Comparison of ENCODE assay signal across 9 cellular contexts in genomic region chr19:8608858-8609209, GRCh38. TPM values are rescaled to one million over a fixed set of nuclear protein-coding genes. Genes with fewer than 3 reads are reported as not detected.
DNase-seq lines count a peak whose midpoint lies in the region; ATAC-seq and FAIRE-seq lines count a peak whose summit lies in the region.
"Had no signal": no experiment of that assay in that cellular context is flagged by ENCODE, and none has a peak within 500 bp of the region (broad histone marks: within the 10 kb centered on the region; RNA-seq: fewer than 3 reads in every experiment).

No MANE protein-coding gene starts in this region.

- H3K27me3 Mint-ChIP-seq in activated naive CD8-positive, alpha-beta T cell treated with anti-CD3 and anti-CD28 coated beads for 36 hours = no peaks in the 10 kb centered on the region

- H3K36me3 Mint-ChIP-seq in activated naive CD8-positive, alpha-beta T cell treated with anti-CD3 and anti-CD28 coated beads for 36 hours = peaks cover 17% of the 10 kb centered on the region
- peaks cover 5% of the 10 kb centered on the region for H3K36me3 Mint-ChIP-seq in stimulated activated effector memory CD8-positive, alpha-beta T cell treated with anti-CD3 and anti-CD28 coated beads, Interleukin-12 subunit alpha, Interleukin-12 subunit beta, amount 100 ng/mL, for 72 hours

- peaks cover 19% of the 10 kb centered on the region for H3K4me1 Mint-ChIP-seq in activated naive CD8-positive, alpha-beta T cell treated with anti-CD3 and anti-CD28 coated beads for 36 hours
- peaks cover 48% of the 10 kb centered on the region for H3K4me1 Mint-ChIP-seq in stimulated activated effector memory CD8-positive, alpha-beta T cell treated with anti-CD3 and anti-CD28 coated beads, Interleukin-12 subunit alpha, Interleukin-12 subunit beta, amount 100 ng/mL, for 72 hours

- peaks cover 3% of the 10 kb centered on the region for H3K9me3 ChIP-seq in iPS-18c (ENCODE audit: control insufficient read depth, insufficient read depth, low read length)

- DNase-seq in HTR-8/SVneo (ENCODE audit: insufficient read length, low spot score) (no peak), occipital lobe (lab: John Stamatoyannopoulos, UW) (no peak), HT-29 (ENCODE audit: low spot score) (no peak), NCI-H2171 treated with DMSO at 0.1 percent for 48 hours (lab: John Stamatoyannopoulos, UW) (no peak)
- DNase-seq in activated naive CD8-positive, alpha-beta T cell treated with anti-CD3 and anti-CD28 coated beads for 36 hours = no peak
- DNase-seq in stimulated activated effector memory CD8-positive, alpha-beta T cell treated with anti-CD3 and anti-CD28 coated beads, Interleukin-12 subunit alpha, Interleukin-12 subunit beta, amount 100 ng/mL, for 72 hours (ENCODE audit: low spot score in 2 of 2) = no peak
- DNase-seq: NCI-H2029 had no signal

- FAIRE-seq in HTR-8/SVneo (lab: Jason Lieb, UNC) = peak; percentile 9
- FAIRE-seq: endometrium had no signal

- H3K4me3 ChIP-seq in iPS-18c (ENCODE audit: insufficient read depth, low read depth, low read length) = peak overlapping the region; percentile 80; the same call in 1 of the 2 replicates

- H3K27ac Mint-ChIP-seq in activated naive CD8-positive, alpha-beta T cell treated with anti-CD3 and anti-CD28 coated beads for 36 hours = peak overlapping the region; percentile 34
- peak overlapping the region; percentile 88 for H3K27ac Mint-ChIP-seq in stimulated activated effector memory CD8-positive, alpha-beta T cell treated with anti-CD3 and anti-CD28 coated beads, Interleukin-12 subunit alpha, Interleukin-12 subunit beta, amount 100 ng/mL, for 72 hours

- ATAC-seq in stimulated activated effector memory CD8-positive, alpha-beta T cell treated with anti-CD3 and anti-CD28 coated beads, Interleukin-12 subunit alpha, Interleukin-12 subunit beta, amount 100 ng/mL, for 72 hours = no peak

- H3K4me3 Mint-ChIP-seq in activated naive CD8-positive, alpha-beta T cell treated with anti-CD3 and anti-CD28 coated beads for 36 hours = peak overlapping the region; percentile 63
- H3K4me3 Mint-ChIP-seq in stimulated activated effector memory CD8-positive, alpha-beta T cell treated with anti-CD3 and anti-CD28 coated beads, Interleukin-12 subunit alpha, Interleukin-12 subunit beta, amount 100 ng/mL, for 72 hours = peak overlapping the region; percentile 89

- H3K9me3 Mint-ChIP-seq in activated naive CD8-positive, alpha-beta T cell treated with anti-CD3 and anti-CD28 coated beads for 36 hours = peaks cover 2% of the 10 kb centered on the region
- no peaks in the 10 kb centered on the region for H3K9me3 Mint-ChIP-seq in stimulated activated effector memory CD8-positive, alpha-beta T cell treated with anti-CD3 and anti-CD28 coated beads, Interleukin-12 subunit alpha, Interleukin-12 subunit beta, amount 100 ng/mL, for 72 hours

RNA-seq across cellular contexts. Expression of gene ADAMTS10, which starts 1.7 kb away (rescaled TPM):
- total RNA-seq in activated naive CD8-positive, alpha-beta T cell treated with anti-CD3 and anti-CD28 coated beads for 36 hours = 1 to 10 TPM; 3.7 to 4.1 TPM
- total RNA-seq in occipital lobe = 46.0 TPM
- total RNA-seq in HT-29 (2014; rRNA removed; shearing (Covaris generic)) = not detected in 2 replicates

RNA-seq across cellular contexts. Expression of gene NFILZ, which starts 21.6 kb away (rescaled TPM):
- not detected for total RNA-seq in activated naive CD8-positive, alpha-beta T cell treated with anti-CD3 and anti-CD28 coated beads for 36 hours
- total RNA-seq in occipital lobe = not detected
- total RNA-seq in HT-29 (2014; rRNA removed; shearing (Covaris generic)) = not detected in 2 replicates

RNA-seq across cellular contexts. Expression of gene MYO1F, which starts 31.6 kb away (rescaled TPM):
- total RNA-seq in activated naive CD8-positive, alpha-beta T cell treated with anti-CD3 and anti-CD28 coated beads for 36 hours = 1 to 10 TPM; 4.5 to 4.8 TPM
- total RNA-seq in occipital lobe = 1.7 TPM
- total RNA-seq in HT-29 (2014; rRNA removed; shearing (Covaris generic)) = not detected in 2 replicates
